ENCODE assay signal across 8 cellular contexts in genomic region chr17:80029235-80029974, GRCh38. TPM values are rescaled to one million over a fixed set of nuclear protein-coding genes. Genes with fewer than 3 reads are reported as not detected.
A peak's percentile ranks its signal among the peaks of the same experiment; 100 is the strongest.
DNase-seq lines count a peak whose midpoint lies in the region; ATAC-seq and TF ChIP-seq lines count a peak whose summit lies in the region.

No MANE protein-coding gene starts in this region.

- CTCF ChIA-PET in activated CD4-positive, alpha-beta memory T cell treated with anti-CD3 and anti-CD28 coated beads for 36 hours (lab: Charles Lee): interaction anchor here (0.9 to 4.3 kb wide), 2 partner anchors 21 to 23 kb away, joined by 4 to 18 read pairs; no protein-coding TSS in a partner anchor
- CTCF ChIA-PET in activated CD4-positive, alpha-beta memory T cell treated with anti-CD3 and anti-CD28 coated beads, Interleukin-2, amount 10 ng/mL, durations not matched to agents 7 days and 5 days (lab: Charles Lee): interaction anchor here (1.0 to 2.3 kb wide), 3 partner anchors 21 to 25 kb away, joined by 3 to 8 read pairs (median 5); no protein-coding TSS in a partner anchor
- CTCF ChIA-PET in HEK293T (lab: Yijun Ruan, JAX): interaction anchor here (1.1 kb wide), 1 partner anchor 21 kb away, joined by 4 read pairs; no protein-coding TSS in a partner anchor

- H3K4me3 ChIP-seq in adipocyte (ENCODE audit: low read length): peak overlapping the region; percentile 95
- no peak overlapping the region for H3K4me3 ChIP-seq in upper lobe of right lung

- no peak overlapping the region for H3K4me3 Mint-ChIP-seq in activated CD4-positive, alpha-beta memory T cell treated with anti-CD3 and anti-CD28 coated beads for 36 hours
- no peak overlapping the region for H3K4me3 Mint-ChIP-seq in activated CD4-positive, alpha-beta memory T cell treated with anti-CD3 and anti-CD28 coated beads, Interleukin-2, amount 10 ng/mL, durations not matched to agents 7 days and 5 days

- intact Hi-C loops in activated CD4-positive, alpha-beta memory T cell treated with anti-CD3 and anti-CD28 coated beads for 36 hours (cut with micrococcal nuclease): no loop called here
- intact Hi-C loops in upper lobe of right lung (cut with DNase I): no loop called here

- H3K27ac Mint-ChIP-seq in activated CD4-positive, alpha-beta memory T cell treated with anti-CD3 and anti-CD28 coated beads for 36 hours: no peak overlapping the region
- H3K27ac Mint-ChIP-seq in activated CD4-positive, alpha-beta memory T cell treated with anti-CD3 and anti-CD28 coated beads, Interleukin-2, amount 10 ng/mL, durations not matched to agents 7 days and 5 days: no peak overlapping the region

- H3K4me1 ChIP-seq in adipocyte (ENCODE audit: control insufficient read depth, insufficient read depth, low read length) (peaks cover 90% of the 10 kb centered on the region), upper lobe of right lung (peaks cover 32% of the 10 kb centered on the region)

- no peaks in the 10 kb centered on the region for H3K4me1 Mint-ChIP-seq in activated CD4-positive, alpha-beta memory T cell treated with anti-CD3 and anti-CD28 coated beads for 36 hours (ENCODE audit: low read depth)
- H3K4me1 Mint-ChIP-seq in activated CD4-positive, alpha-beta memory T cell treated with anti-CD3 and anti-CD28 coated beads, Interleukin-2, amount 10 ng/mL, durations not matched to agents 7 days and 5 days: peaks cover under 1% of the 10 kb centered on the region

- peak overlapping the region; percentile 85 for H3K9ac ChIP-seq in adipocyte (ENCODE audit: low read length)

- peaks cover 1% of the 10 kb centered on the region for H3K27me3 Mint-ChIP-seq in activated CD4-positive, alpha-beta memory T cell treated with anti-CD3 and anti-CD28 coated beads for 36 hours
- H3K27me3 Mint-ChIP-seq in activated CD4-positive, alpha-beta memory T cell treated with anti-CD3 and anti-CD28 coated beads, Interleukin-2, amount 10 ng/mL, durations not matched to agents 7 days and 5 days: peaks cover 6% of the 10 kb centered on the region

- TF ChIP-seq CTCF in upper lobe of right lung (IDR thresholded peaks at IDR 0.05): no peak

- no peaks in the 10 kb centered on the region for H3K9me3 Mint-ChIP-seq in activated CD4-positive, alpha-beta memory T cell treated with anti-CD3 and anti-CD28 coated beads for 36 hours
- H3K9me3 Mint-ChIP-seq in activated CD4-positive, alpha-beta memory T cell treated with anti-CD3 and anti-CD28 coated beads, Interleukin-2, amount 10 ng/mL, durations not matched to agents 7 days and 5 days: no peaks in the 10 kb centered on the region

- H3K36me3 ChIP-seq in adipocyte (ENCODE audit: control insufficient read depth, insufficient read depth, low read length, severe bottlenecking): peaks cover 6% of the 10 kb centered on the region
- no peaks in the 10 kb centered on the region for H3K36me3 ChIP-seq in upper lobe of right lung

- no peaks in the 10 kb centered on the region for H3K9me3 ChIP-seq in adipocyte (ENCODE audit: control insufficient read depth, low read length)
- no peaks in the 10 kb centered on the region for H3K9me3 ChIP-seq in upper lobe of right lung

- no peaks in the 10 kb centered on the region for H3K36me3 Mint-ChIP-seq in activated CD4-positive, alpha-beta memory T cell treated with anti-CD3 and anti-CD28 coated beads for 36 hours
- no peaks in the 10 kb centered on the region for H3K36me3 Mint-ChIP-seq in activated CD4-positive, alpha-beta memory T cell treated with anti-CD3 and anti-CD28 coated beads, Interleukin-2, amount 10 ng/mL, durations not matched to agents 7 days and 5 days (ENCODE audit: low read depth)

- no peaks in the 10 kb centered on the region for H3K27me3 ChIP-seq in adipocyte (replicated peaks; ENCODE audit: control insufficient read depth, insufficient read depth, low read length)
- no peaks in the 10 kb centered on the region for H3K27me3 ChIP-seq in upper lobe of right lung

- DNase-seq in activated CD4-positive, alpha-beta memory T cell treated with anti-CD3 and anti-CD28 coated beads for 36 hours: peak; percentile 15
- no peak for DNase-seq in activated CD4-positive, alpha-beta memory T cell treated with anti-CD3 and anti-CD28 coated beads, Interleukin-2, amount 10 ng/mL, durations not matched to agents 7 days and 5 days
- DNase-seq in adipocyte (ENCODE audit: low read depth) (peak; percentile 87), kidney tubule cell (ENCODE audit: low spot score) (peak; percentile 65), upper lobe of right lung (peak; percentile 85), HEK293T (ENCODE audit: extremely low spot score) (no peak)
- DNase-seq in activated CD8-positive, alpha-beta memory T cell treated with anti-CD3 and anti-CD28 coated beads for 24 hours: no peak
- DNase-seq in activated effector memory CD4-positive, alpha-beta T cell treated with anti-CD3 and anti-CD28 coated beads, Interleukin-2, amount 50 U/mL, for 16 hours: no peak

- ATAC-seq in upper lobe of right lung: peak; percentile 89

- peak overlapping the region; percentile 72 for H3K27ac ChIP-seq in upper lobe of right lung

- POLR2A ChIA-PET in activated CD4-positive, alpha-beta memory T cell treated with anti-CD3 and anti-CD28 coated beads for 36 hours (lab: Charles Lee): no interaction called here
- POLR2A ChIA-PET in activated CD4-positive, alpha-beta memory T cell treated with anti-CD3 and anti-CD28 coated beads, Interleukin-2, amount 10 ng/mL, durations not matched to agents 7 days and 5 days (lab: Charles Lee): no interaction called here
- POLR2A ChIA-PET in HEK293T (lab: Yijun Ruan, JAX): no interaction called here

TF ChIP-seq in HEK293T, 16 proteins besides CTCF, POLR2A, EP300 and RAD21:
- TF ChIP-seq NFRKB (IDR thresholded peaks at IDR 0.05): no peak
- no peak for TF ChIP-seq LEF1 (IDR thresholded peaks at IDR 0.05; ENCODE audit: borderline replicate concordance)
- TF ChIP-seq FOXK2 (IDR thresholded peaks at IDR 0.05): no peak
- TF ChIP-seq SP1 (IDR thresholded peaks at IDR 0.05): no peak
- TF ChIP-seq ZNF384 (IDR thresholded peaks at IDR 0.05): no peak
- no peak for TF ChIP-seq SUZ12 (IDR thresholded peaks at IDR 0.05)
- TF ChIP-seq CTBP1 (IDR thresholded peaks at IDR 0.05; ENCODE audit: borderline replicate concordance): no peak

RNA-seq across cellular contexts. Expression of gene TBC1D16, which starts 6.3 kb away (rescaled TPM):
- 1 to 10 TPM; 5.4 TPM for total RNA-seq in activated CD4-positive, alpha-beta memory T cell treated with anti-CD3 and anti-CD28 coated beads for 36 hours
- under 1 TPM; 0.63 TPM for total RNA-seq in activated CD4-positive, alpha-beta memory T cell treated with anti-CD3 and anti-CD28 coated beads, Interleukin-2, amount 10 ng/mL, durations not matched to agents 7 days and 5 days
- 21.7 TPM for total RNA-seq in upper lobe of right lung

RNA-seq across cellular contexts. Expression of gene CCDC40, which starts 7.0 kb away (rescaled TPM):
- under 1 TPM; 0.82 to 1.00 TPM for total RNA-seq in activated CD4-positive, alpha-beta memory T cell treated with anti-CD3 and anti-CD28 coated beads for 36 hours
- not detected for total RNA-seq in activated CD4-positive, alpha-beta memory T cell treated with anti-CD3 and anti-CD28 coated beads, Interleukin-2, amount 10 ng/mL, durations not matched to agents 7 days and 5 days
- 3.5 TPM for total RNA-seq in upper lobe of right lung

Comparison
In these comparisons a context has a peak if more than half of its experiments do, and no peak if none do; other contexts are left out.
1. DNase-seq: peak in activated CD4-positive, alpha-beta memory T cell treated with anti-CD3 and anti-CD28 coated beads for 36 hours (single experiment), adipocyte (single experiment), kidney tubule cell (single experiment) and upper lobe of right lung (single experiment); none in activated CD4-positive, alpha-beta memory T cell treated with anti-CD3 and anti-CD28 coated beads, Interleukin-2, amount 10 ng/mL, durations not matched to agents 7 days and 5 days (single experiment), activated CD8-positive, alpha-beta memory T cell treated with anti-CD3 and anti-CD28 coated beads for 24 hours (single experiment), activated effector memory CD4-positive, alpha-beta T cell treated with anti-CD3 and anti-CD28 coated beads, Interleukin-2, amount 50 U/mL, for 16 hours (single experiment) and HEK293T (single experiment).